ENCODE assay signal across 17 cellular contexts in genomic region chr9:92425578-92425977, GRCh38. TPM values are rescaled to one million over a fixed set of nuclear protein-coding genes. Genes with fewer than 3 reads are reported as not detected.
A peak's percentile ranks its signal among the peaks of the same experiment; 100 is the strongest.
DNase-seq lines count a peak whose midpoint lies in the region; ATAC-seq and TF ChIP-seq lines count a peak whose summit lies in the region.
"Had no signal": no experiment of that assay in that cellular context is flagged by ENCODE, and none has a peak within 500 bp of the region (broad histone marks: within the 10 kb centered on the region; RNA-seq: fewer than 3 reads in every experiment).

No MANE protein-coding gene starts in this region.

- H3K27me3 Mint-ChIP-seq in HFFc6 (ENCODE audit: insufficient read depth): no peaks in the 10 kb centered on the region; the same call in 1 of the 2 replicates
- H3K27me3 Mint-ChIP-seq: activated CD8-positive, alpha-beta T cell treated with anti-CD3 and anti-CD28 coated beads for 36 hours; activated T-helper 17 cell treated with anti-CD3 and anti-CD28 coated beads, Interleukin-2, amount 50 U/mL, for 72 hours; CD4-positive, alpha-beta memory T cell had no signal

- H3K4me3 ChIP-seq in ascending aorta: no peak overlapping the region
- no peak overlapping the region for H3K4me3 ChIP-seq in fibroblast of villous mesenchyme (ENCODE audit: low read depth, low read length)
- H3K4me3 ChIP-seq in testis: no peak overlapping the region
- H3K4me3 ChIP-seq: psoas muscle had no signal

- DNase-seq in HFFc6: peak; percentile 17
- no peak for DNase-seq in ascending aorta (ENCODE audit: low spot score in 2 of 2)
- DNase-seq in fibroblast of villous mesenchyme (ENCODE audit: low read depth): peak; percentile 41
- DNase-seq in testis: no peak
- DNase-seq in AG08396 (ENCODE audit: low spot score): no peak
- no peak for DNase-seq in stimulated activated naive CD4-positive, alpha-beta T cell (lab: John Stamatoyannopoulos, UW)
- DNase-seq: activated CD8-positive, alpha-beta T cell treated with anti-CD3 and anti-CD28 coated beads for 36 hours; CD4-positive, alpha-beta memory T cell; effector CD4-positive, alpha-beta T cell; kidney; NCI-H2107; NK-92 treated with Interleukin-12 subunit alpha and Interleukin-12 subunit beta, amount 100 ng/mL, for 24 hours; psoas muscle had no signal

- H3K4me3 Mint-ChIP-seq in HFFc6: peak overlapping the region; percentile 20; the same call in 1 of the 2 replicates
- H3K4me3 Mint-ChIP-seq: activated CD8-positive, alpha-beta T cell treated with anti-CD3 and anti-CD28 coated beads for 36 hours; activated T-helper 17 cell treated with anti-CD3 and anti-CD28 coated beads, Interleukin-2, amount 50 U/mL, for 72 hours; CD4-positive, alpha-beta memory T cell had no signal

- H3K9me3 ChIP-seq in ascending aorta (no peaks in the 10 kb centered on the region), testis (no peaks in the 10 kb centered on the region)
- H3K9me3 ChIP-seq: psoas muscle had no signal

- H3K36me3 ChIP-seq in ascending aorta (no peaks in the 10 kb centered on the region), testis (ENCODE audit: low read depth, missing control alignments) (no peaks in the 10 kb centered on the region)

- intact Hi-C loops in ascending aorta (cut with DNase I): no loop called here
- intact Hi-C loops in testis (cut with DNase I; ENCODE audit: low total_unique reads): no loop called here

- peaks cover 4 to 18% of the 10 kb centered on the region in 2 donors for H3K4me1 ChIP-seq in ascending aorta
- H3K4me1 ChIP-seq in testis: no peaks in the 10 kb centered on the region
- H3K4me1 ChIP-seq: psoas muscle had no signal

- ATAC-seq in GM21529 (IDR thresholded peaks at IDR 0.05; ENCODE audit: unreplicated experiment): no peak
- ATAC-seq: activated CD8-positive, alpha-beta T cell treated with anti-CD3 and anti-CD28 coated beads for 36 hours; activated T-helper 17 cell treated with anti-CD3 and anti-CD28 coated beads, Interleukin-2, amount 50 U/mL, for 72 hours; psoas muscle had no signal

- H3K36me3 Mint-ChIP-seq in HFFc6 (ENCODE audit: low read depth): no peaks in the 10 kb centered on the region; the same call in 1 of the 2 replicates

- H3K9me3 Mint-ChIP-seq in HFFc6: no peaks in the 10 kb centered on the region
- H3K9me3 Mint-ChIP-seq: activated CD8-positive, alpha-beta T cell treated with anti-CD3 and anti-CD28 coated beads for 36 hours; activated T-helper 17 cell treated with anti-CD3 and anti-CD28 coated beads, Interleukin-2, amount 50 U/mL, for 72 hours; CD4-positive, alpha-beta memory T cell had no signal

- WGBS in testis, 2 donors: 14 to 18% methylated on average over 1 of the region's 1 CpG

- H3K27ac Mint-ChIP-seq in HFFc6: peak overlapping the region; percentile 84
- H3K27ac Mint-ChIP-seq: activated CD8-positive, alpha-beta T cell treated with anti-CD3 and anti-CD28 coated beads for 36 hours; activated T-helper 17 cell treated with anti-CD3 and anti-CD28 coated beads, Interleukin-2, amount 50 U/mL, for 72 hours; CD4-positive, alpha-beta memory T cell had no signal

- H3K27me3 ChIP-seq in ascending aorta (no peaks in the 10 kb centered on the region), testis (no peaks in the 10 kb centered on the region)

- no peak for TF ChIP-seq POLR2A in testis (IDR thresholded peaks at IDR 0.05)

- H3K4me1 Mint-ChIP-seq in HFFc6 (ENCODE audit: low read depth): peaks cover 33% of the 10 kb centered on the region
- H3K4me1 Mint-ChIP-seq: activated T-helper 17 cell treated with anti-CD3 and anti-CD28 coated beads, Interleukin-2, amount 50 U/mL, for 72 hours; CD4-positive, alpha-beta memory T cell had no signal

- H3K27ac ChIP-seq in ascending aorta: peak overlapping the region; percentile 63 to 71
- peak overlapping the region; percentile 18 to 70 for H3K27ac ChIP-seq in testis
- H3K27ac ChIP-seq: psoas muscle had no signal

- TF ChIP-seq CTCF in HFFc6 (IDR thresholded peaks at IDR 0.05) (no peak), ascending aorta (IDR thresholded peaks at IDR 0.05) (no peak), fibroblast of villous mesenchyme (IDR thresholded peaks at IDR 0.05; ENCODE audit: insufficient read depth, low read depth, low read length) (no peak), testis (IDR thresholded peaks at IDR 0.05) (no peak)

RNA-seq across cellular contexts. Expression of gene OMD, which starts 1.3 kb away (rescaled TPM):
- not detected for total RNA-seq in HFFc6 (2021; fragmentation: NEBNext Ultra II Directional; extraction: Animal tissue kit (Norgen Biotek cat#: 25700))
- total RNA-seq in ascending aorta (36.2 TPM), fibroblast of villous mesenchyme (not detected in 2 replicates), testis (1 to 10 TPM; 1.1 to 4.9 TPM)
- 2.5 TPM for polyA plus RNA-seq in testis (ENCODE audit: insufficient read depth, low read depth, low replicate concordance)
- total RNA-seq: activated CD8-positive, alpha-beta T cell treated with anti-CD3 and anti-CD28 coated beads for 36 hours; activated T-helper 17 cell treated with anti-CD3 and anti-CD28 coated beads, Interleukin-2, amount 50 U/mL, for 72 hours; CD4-positive, alpha-beta memory T cell; glomerular endothelial cell; HT1080 had no signal

RNA-seq across cellular contexts. Expression of gene OGN, which starts 21.2 kb away (rescaled TPM):
- under 1 TPM in 1 of 6 experiments, not detected in 5; 0.12 TPM for total RNA-seq in HFFc6 (2021; fragmentation: NEBNext Ultra II Directional; extraction: Animal tissue kit (Norgen Biotek cat#: 25700))
- 156 TPM for total RNA-seq in ascending aorta
- not detected in 2 replicates for total RNA-seq in fibroblast of villous mesenchyme
- total RNA-seq in testis: 1 to 10 TPM; 4.9 to 9.5 TPM
- 18.4 TPM for polyA plus RNA-seq in testis (ENCODE audit: insufficient read depth, low read depth, low replicate concordance)
- total RNA-seq: activated CD8-positive, alpha-beta T cell treated with anti-CD3 and anti-CD28 coated beads for 36 hours; CD4-positive, alpha-beta memory T cell; glomerular endothelial cell; HT1080 had no signal

RNA-seq across cellular contexts. Expression of gene ASPN, which starts 56.7 kb away (rescaled TPM):
- 1 to 10 TPM; 4.0 to 6.7 (median 4.6) TPM for total RNA-seq in HFFc6 (2021; fragmentation: NEBNext Ultra II Directional; extraction: Animal tissue kit (Norgen Biotek cat#: 25700))
- total RNA-seq in ascending aorta (43.5 TPM), fibroblast of villous mesenchyme (1.6 and 3.9 TPM in 2 replicates), testis (under 1 TPM; 0.12 to 0.39 TPM)
- 5.0 TPM for polyA plus RNA-seq in testis (ENCODE audit: insufficient read depth, low read depth, low replicate concordance)
- total RNA-seq: activated CD8-positive, alpha-beta T cell treated with anti-CD3 and anti-CD28 coated beads for 36 hours; activated T-helper 17 cell treated with anti-CD3 and anti-CD28 coated beads, Interleukin-2, amount 50 U/mL, for 72 hours; CD4-positive, alpha-beta memory T cell; glomerular endothelial cell; HT1080 had no signal
- polyA plus RNA-seq: CD4-positive, alpha-beta memory T cell had no signal

Comparison
In these comparisons a context has a peak if more than half of its experiments do, and no peak if none do; other contexts are left out.
1. DNase-seq: peak in HFFc6 (single experiment) and fibroblast of villous mesenchyme (single experiment); none in ascending aorta (0 of 2), testis (single experiment), AG08396 (single experiment) and stimulated activated naive CD4-positive, alpha-beta T cell (0 of 6).
2. RNA of gene OGN, which starts 21.2 kb away (total RNA-seq): 156 TPM in ascending aorta (single experiment); 4.9 to 9.5 TPM in testis, not detected in fibroblast of villous mesenchyme and 0.12 TPM in HFFc6; every median in the first group is over 10 times any median in the second.